In the genomic region with DNA sequence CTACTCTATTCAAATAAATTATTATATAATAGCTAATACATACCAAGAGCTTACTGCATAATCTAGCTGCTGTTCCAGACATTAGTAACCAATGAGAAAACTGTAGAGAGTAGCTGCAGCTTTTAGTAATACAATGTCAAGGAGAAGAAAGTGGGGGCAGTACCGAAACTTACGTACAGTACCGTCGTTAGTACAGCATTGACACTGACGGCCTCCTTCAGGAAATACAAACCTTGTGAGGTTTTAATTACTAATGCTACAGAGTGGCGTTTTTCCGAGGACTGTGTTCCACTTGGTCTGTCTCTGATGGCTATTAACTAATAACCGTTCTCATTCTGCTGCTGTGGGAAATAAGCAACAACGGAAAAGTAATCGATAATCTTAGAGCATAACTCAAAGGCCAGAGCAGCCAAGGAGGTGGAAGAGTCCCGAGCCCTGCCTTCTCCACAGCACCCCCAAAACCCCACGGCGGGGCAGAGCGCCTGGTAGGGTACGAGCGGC, we compare ENCODE assay signal across 1 cellular context.
TF ChIP-seq lines count a peak whose summit lies in the region.

No MANE protein-coding gene starts in this region.

TF ChIP-seq in GM12878, 131 proteins besides CTCF, POLR2A, EP300 and RAD21 (continued from another document and continues in another):
- TF ChIP-seq CUX1 (IDR thresholded peaks at IDR 0.05; ENCODE audit: insufficient replicate concordance, low read depth, low read length) (peak; percentile 66), SMAD1 (IDR thresholded peaks at IDR 0.05; ENCODE audit: low read depth, partially characterized antibody) (peak; percentile 35), HDGF (IDR thresholded peaks at IDR 0.05) (no peak), IKZF1 (conservative IDR thresholded peaks at IDR 0.05) (no peak), RCOR1 (conservative IDR thresholded peaks at IDR 0.05; ENCODE audit: low read depth, low read length) (0 out of 2 replicates have a peak, but pooled peaks have one; percentile 44), MEF2A (IDR thresholded peaks at IDR 0.05; ENCODE audit: insufficient read depth, low read depth, low read length) (no peak), GABPA (IDR thresholded peaks at IDR 0.05; ENCODE audit: low read depth) (0 out of 2 replicates have a peak, but pooled peaks have one; percentile 8), RBBP5 (conservative IDR thresholded peaks at IDR 0.05) (no peak), FOXK2 (IDR thresholded peaks at IDR 0.05) (no peak), PAX5 (IDR thresholded peaks at IDR 0.05; ENCODE audit: borderline replicate concordance, low read depth, low read length) (no peak), TAF1 (IDR thresholded peaks at IDR 0.05; ENCODE audit: borderline replicate concordance, low read depth, low read length) (no peak), BACH1 (IDR thresholded peaks at IDR 0.05; ENCODE audit: borderline replicate concordance) (no peak), HCFC1 (IDR thresholded peaks at IDR 0.05; ENCODE audit: low read length) (no peak), CREM (IDR thresholded peaks at IDR 0.05; ENCODE audit: low read depth) (peak; percentile 61; the same call in 1 of the 2 replicates), RB1 (IDR thresholded peaks at IDR 0.05; ENCODE audit: borderline replicate concordance) (peak; percentile 99), ETV6 (conservative IDR thresholded peaks at IDR 0.05 in 1 of 2, IDR thresholded peaks at IDR 0.05 in 1 of 2; ENCODE audit: borderline replicate concordance in 1 of 2, low read depth in 1 of 2) (no peak), NR2F1 (conservative IDR thresholded peaks at IDR 0.05) (no peak), RUNX3 (IDR thresholded peaks at IDR 0.05; ENCODE audit: low read length) (peak; percentile 26), NBN (IDR thresholded peaks at IDR 0.05) (0 out of 2 replicates have a peak, but pooled peaks have one; percentile 45), BCL11A (IDR thresholded peaks at IDR 0.05; ENCODE audit: low read depth, low read length) (no peak), GATAD2B (conservative IDR thresholded peaks at IDR 0.05; ENCODE audit: low read depth) (no peak), TCF3 (IDR thresholded peaks at IDR 0.05; ENCODE audit: borderline replicate concordance, insufficient read depth, low read depth, low read length) (no peak), FOXM1 (IDR thresholded peaks at IDR 0.05; ENCODE audit: low read depth, low read length) (no peak), RFX5 (IDR thresholded peaks at IDR 0.05; ENCODE audit: low read depth, low read length) (peak; percentile 82), RELB (IDR thresholded peaks at IDR 0.05; ENCODE audit: low read depth) (peak; percentile 47; the same call in 1 of the 2 replicates), KLF5 (IDR thresholded peaks at IDR 0.05; ENCODE audit: partially characterized antibody) (no peak)
- TF ChIP-seq, protein P1, sequence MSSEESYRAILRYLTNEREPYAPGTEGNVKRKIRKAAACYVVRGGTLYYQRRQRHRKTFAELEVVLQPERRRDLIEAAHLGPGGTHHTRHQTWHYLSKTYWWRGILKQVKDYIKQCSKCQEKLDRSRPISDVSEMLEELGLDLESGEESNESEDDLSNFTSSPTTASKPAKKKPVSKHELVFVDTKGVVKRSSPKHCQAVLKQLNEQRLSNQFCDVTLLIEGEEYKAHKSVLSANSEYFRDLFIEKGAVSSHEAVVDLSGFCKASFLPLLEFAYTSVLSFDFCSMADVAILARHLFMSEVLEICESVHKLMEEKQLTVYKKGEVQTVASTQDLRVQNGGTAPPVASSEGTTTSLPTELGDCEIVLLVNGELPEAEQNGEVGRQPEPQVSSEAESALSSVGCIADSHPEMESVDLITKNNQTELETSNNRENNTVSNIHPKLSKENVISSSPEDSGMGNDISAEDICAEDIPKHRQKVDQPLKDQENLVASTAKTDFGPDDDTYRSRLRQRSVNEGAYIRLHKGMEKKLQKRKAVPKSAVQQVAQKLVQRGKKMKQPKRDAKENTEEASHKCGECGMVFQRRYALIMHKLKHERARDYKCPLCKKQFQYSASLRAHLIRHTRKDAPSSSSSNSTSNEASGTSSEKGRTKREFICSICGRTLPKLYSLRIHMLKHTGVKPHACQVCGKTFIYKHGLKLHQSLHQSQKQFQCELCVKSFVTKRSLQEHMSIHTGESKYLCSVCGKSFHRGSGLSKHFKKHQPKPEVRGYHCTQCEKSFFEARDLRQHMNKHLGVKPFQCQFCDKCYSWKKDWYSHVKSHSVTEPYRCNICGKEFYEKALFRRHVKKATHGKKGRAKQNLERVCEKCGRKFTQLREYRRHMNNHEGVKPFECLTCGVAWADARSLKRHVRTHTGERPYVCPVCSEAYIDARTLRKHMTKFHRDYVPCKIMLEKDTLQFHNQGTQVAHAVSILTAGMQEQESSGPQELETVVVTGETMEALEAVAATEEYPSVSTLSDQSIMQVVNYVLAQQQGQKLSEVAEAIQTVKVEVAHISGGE (CRISPR knock-in tag; IDR thresholded peaks at IDR 0.05), result no peak
- TF ChIP-seq, protein P2, sequence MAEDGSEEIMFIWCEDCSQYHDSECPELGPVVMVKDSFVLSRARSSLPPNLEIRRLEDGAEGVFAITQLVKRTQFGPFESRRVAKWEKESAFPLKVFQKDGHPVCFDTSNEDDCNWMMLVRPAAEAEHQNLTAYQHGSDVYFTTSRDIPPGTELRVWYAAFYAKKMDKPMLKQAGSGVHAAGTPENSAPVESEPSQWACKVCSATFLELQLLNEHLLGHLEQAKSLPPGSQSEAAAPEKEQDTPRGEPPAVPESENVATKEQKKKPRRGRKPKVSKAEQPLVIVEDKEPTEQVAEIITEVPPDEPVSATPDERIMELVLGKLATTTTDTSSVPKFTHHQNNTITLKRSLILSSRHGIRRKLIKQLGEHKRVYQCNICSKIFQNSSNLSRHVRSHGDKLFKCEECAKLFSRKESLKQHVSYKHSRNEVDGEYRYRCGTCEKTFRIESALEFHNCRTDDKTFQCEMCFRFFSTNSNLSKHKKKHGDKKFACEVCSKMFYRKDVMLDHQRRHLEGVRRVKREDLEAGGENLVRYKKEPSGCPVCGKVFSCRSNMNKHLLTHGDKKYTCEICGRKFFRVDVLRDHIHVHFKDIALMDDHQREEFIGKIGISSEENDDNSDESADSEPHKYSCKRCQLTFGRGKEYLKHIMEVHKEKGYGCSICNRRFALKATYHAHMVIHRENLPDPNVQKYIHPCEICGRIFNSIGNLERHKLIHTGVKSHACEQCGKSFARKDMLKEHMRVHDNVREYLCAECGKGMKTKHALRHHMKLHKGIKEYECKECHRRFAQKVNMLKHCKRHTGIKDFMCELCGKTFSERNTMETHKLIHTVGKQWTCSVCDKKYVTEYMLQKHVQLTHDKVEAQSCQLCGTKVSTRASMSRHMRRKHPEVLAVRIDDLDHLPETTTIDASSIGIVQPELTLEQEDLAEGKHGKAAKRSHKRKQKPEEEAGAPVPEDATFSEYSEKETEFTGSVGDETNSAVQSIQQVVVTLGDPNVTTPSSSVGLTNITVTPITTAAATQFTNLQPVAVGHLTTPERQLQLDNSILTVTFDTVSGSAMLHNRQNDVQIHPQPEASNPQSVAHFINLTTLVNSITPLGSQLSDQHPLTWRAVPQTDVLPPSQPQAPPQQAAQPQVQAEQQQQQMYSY (CRISPR knock-in tag; IDR thresholded peaks at IDR 0.05), result no peak
- TF ChIP-seq, protein P3, sequence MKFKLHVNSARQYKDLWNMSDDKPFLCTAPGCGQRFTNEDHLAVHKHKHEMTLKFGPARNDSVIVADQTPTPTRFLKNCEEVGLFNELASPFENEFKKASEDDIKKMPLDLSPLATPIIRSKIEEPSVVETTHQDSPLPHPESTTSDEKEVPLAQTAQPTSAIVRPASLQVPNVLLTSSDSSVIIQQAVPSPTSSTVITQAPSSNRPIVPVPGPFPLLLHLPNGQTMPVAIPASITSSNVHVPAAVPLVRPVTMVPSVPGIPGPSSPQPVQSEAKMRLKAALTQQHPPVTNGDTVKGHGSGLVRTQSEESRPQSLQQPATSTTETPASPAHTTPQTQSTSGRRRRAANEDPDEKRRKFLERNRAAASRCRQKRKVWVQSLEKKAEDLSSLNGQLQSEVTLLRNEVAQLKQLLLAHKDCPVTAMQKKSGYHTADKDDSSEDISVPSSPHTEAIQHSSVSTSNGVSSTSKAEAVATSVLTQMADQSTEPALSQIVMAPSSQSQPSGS (IDR thresholded peaks at IDR 0.05; ENCODE audit: low read length), result peak; percentile 17; the same call in 1 of the 2 replicates
- TF ChIP-seq, protein P4, sequence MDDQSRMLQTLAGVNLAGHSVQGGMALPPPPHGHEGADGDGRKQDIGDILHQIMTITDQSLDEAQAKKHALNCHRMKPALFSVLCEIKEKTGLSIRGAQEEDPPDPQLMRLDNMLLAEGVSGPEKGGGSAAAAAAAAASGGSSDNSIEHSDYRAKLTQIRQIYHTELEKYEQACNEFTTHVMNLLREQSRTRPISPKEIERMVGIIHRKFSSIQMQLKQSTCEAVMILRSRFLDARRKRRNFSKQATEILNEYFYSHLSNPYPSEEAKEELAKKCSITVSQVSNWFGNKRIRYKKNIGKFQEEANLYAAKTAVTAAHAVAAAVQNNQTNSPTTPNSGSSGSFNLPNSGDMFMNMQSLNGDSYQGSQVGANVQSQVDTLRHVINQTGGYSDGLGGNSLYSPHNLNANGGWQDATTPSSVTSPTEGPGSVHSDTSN (IDR thresholded peaks at IDR 0.05; ENCODE audit: insufficient replicate concordance, low read depth, low read length), result no peak
- TF ChIP-seq, protein P5, sequence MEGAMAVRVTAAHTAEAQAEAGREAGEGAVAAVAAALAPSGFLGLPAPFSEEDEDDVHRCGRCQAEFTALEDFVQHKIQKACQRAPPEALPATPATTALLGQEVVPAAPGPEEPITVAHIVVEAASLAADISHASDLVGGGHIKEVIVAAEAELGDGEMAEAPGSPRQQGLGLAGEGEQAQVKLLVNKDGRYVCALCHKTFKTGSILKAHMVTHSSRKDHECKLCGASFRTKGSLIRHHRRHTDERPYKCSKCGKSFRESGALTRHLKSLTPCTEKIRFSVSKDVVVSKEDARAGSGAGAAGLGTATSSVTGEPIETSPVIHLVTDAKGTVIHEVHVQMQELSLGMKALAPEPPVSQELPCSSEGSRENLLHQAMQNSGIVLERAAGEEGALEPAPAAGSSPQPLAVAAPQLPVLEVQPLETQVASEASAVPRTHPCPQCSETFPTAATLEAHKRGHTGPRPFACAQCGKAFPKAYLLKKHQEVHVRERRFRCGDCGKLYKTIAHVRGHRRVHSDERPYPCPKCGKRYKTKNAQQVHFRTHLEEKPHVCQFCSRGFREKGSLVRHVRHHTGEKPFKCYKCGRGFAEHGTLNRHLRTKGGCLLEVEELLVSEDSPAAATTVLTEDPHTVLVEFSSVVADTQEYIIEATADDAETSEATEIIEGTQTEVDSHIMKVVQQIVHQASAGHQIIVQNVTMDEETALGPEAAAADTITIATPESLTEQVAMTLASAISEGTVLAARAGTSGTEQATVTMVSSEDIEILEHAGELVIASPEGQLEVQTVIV (IDR thresholded peaks at IDR 0.05; ENCODE audit: borderline replicate concordance, partially characterized antibody), result no peak
- TF ChIP-seq, protein P6, sequence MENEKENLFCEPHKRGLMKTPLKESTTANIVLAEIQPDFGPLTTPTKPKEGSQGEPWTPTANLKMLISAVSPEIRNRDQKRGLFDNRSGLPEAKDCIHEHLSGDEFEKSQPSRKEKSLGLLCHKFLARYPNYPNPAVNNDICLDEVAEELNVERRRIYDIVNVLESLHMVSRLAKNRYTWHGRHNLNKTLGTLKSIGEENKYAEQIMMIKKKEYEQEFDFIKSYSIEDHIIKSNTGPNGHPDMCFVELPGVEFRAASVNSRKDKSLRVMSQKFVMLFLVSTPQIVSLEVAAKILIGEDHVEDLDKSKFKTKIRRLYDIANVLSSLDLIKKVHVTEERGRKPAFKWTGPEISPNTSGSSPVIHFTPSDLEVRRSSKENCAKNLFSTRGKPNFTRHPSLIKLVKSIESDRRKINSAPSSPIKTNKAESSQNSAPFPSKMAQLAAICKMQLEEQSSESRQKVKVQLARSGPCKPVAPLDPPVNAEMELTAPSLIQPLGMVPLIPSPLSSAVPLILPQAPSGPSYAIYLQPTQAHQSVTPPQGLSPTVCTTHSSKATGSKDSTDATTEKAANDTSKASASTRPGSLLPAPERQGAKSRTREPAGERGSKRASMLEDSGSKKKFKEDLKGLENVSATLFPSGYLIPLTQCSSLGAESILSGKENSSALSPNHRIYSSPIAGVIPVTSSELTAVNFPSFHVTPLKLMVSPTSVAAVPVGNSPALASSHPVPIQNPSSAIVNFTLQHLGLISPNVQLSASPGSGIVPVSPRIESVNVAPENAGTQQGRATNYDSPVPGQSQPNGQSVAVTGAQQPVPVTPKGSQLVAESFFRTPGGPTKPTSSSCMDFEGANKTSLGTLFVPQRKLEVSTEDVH (IDR thresholded peaks at IDR 0.05; ENCODE audit: low read depth, partially characterized antibody), result peak; percentile 86
